ENCODE assay signal across 12 cellular contexts in the genomic region with DNA sequence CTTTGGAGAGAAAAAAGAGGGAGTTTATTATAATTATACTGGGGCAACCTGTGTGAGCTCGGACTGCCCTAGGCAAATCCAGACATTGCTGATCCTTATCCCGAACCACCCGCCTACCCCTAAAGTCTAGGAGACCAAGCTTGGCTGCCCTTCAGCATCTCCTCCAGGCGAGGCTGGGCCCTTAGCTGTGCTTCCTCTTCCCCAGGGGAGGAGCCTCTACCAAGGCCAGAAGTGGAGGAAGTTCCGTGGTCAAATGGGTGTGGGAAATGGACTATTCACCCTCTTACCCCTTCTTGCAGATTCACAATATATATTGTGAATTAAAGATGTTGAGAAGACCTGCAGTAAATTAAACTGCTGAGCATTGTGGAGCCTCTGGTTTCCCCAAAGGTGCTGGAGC.
"Had no signal": no experiment of that assay in that cellular context is flagged by ENCODE, and none has a peak within 500 bp of the region (broad histone marks: within the 10 kb centered on the region; RNA-seq: fewer than 3 reads in every experiment).

No MANE protein-coding gene starts in this region.

- H3K27me3 ChIP-seq: esophagus muscularis mucosa, tibial nerve had no signal

- ATAC-seq: activated T-helper 17 cell treated with anti-CD3 and anti-CD28 coated beads, Interleukin-2, amount 50 U/mL, for 72 hours; stimulated activated effector memory CD8-positive, alpha-beta T cell treated with anti-CD3 and anti-CD28 coated beads, Interleukin-12 subunit alpha, Interleukin-12 subunit beta, amount 100 ng/mL, for 72 hours had no signal

- DNase-seq: activated CD4-positive, alpha-beta T cell treated with anti-CD3 and anti-CD28 coated beads, Interleukin-2, amount 10 ng/mL, durations not matched to agents 7 days and 5 days; activated CD4-positive, CD25-positive, alpha-beta regulatory T cell; activated CD8-positive, alpha-beta memory T cell treated with anti-CD3 and anti-CD28 coated beads for 24 hours; cortex of kidney; effector memory CD4-positive, alpha-beta T cell; foreskin fibroblast; retina had no signal

- H3K4me3 ChIP-seq: esophagus muscularis mucosa, tibial nerve had no signal

- H3K27ac ChIP-seq: esophagus muscularis mucosa, neutrophil, tibial nerve had no signal

- H3K9me3 ChIP-seq: esophagus muscularis mucosa, neutrophil, tibial nerve had no signal

- H3K36me3 ChIP-seq: esophagus muscularis mucosa, neutrophil, tibial nerve had no signal
